ENCODE assay signal across 18 cellular contexts in the genomic region with DNA sequence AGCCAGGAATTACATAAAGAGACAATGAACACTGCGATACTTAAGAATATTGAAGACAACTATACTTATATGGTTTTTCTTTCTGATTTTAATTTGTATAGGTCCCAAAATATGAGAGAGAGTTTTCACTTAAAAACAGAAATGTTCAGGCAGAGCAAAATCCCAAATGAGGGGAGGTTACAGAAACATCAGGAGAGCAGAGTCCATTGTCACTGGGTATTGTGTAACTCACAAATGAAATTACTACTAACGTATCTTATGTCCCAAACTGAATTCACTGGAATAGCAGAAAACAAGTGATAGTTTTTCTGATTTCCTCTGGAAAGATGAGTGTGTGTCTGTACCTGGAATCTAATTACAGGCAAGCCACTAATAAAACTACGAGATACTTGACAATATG.
DNase-seq lines count a peak whose midpoint lies in the region; TF ChIP-seq lines count a peak whose summit lies in the region.
"Had no signal": no experiment of that assay in that cellular context is flagged by ENCODE, and none has a peak within 500 bp of the region (broad histone marks: within the 10 kb centered on the region; RNA-seq: fewer than 3 reads in every experiment).

No MANE protein-coding gene starts in this region.

- H3K4me3 Mint-ChIP-seq in osteocyte (ENCODE audit: unreplicated experiment), result no peak overlapping the region
- H3K4me3 Mint-ChIP-seq: HFFc6, T-cell had no signal

- 55% methylated on average over 3 of the region's 3 CpGs for WGBS in hepatocyte (ENCODE audit: low lambda C conversion rate, missing lambda C conversion rate)

- peak overlapping the region; percentile 2 for H3K4me2 ChIP-seq in hepatocyte
- H3K4me2 ChIP-seq: A549; BLaER1 treated with 17β-estradiol and CSF1 and Interleukin-3, amounts not matched to agents 10 nM and 100 nM had no signal

- no peaks in the 10 kb centered on the region for H3K27me3 ChIP-seq in hepatocyte
- H3K27me3 ChIP-seq: BLaER1 treated with 17β-estradiol and CSF1 and Interleukin-3, amounts not matched to agents 10 nM and 100 nM had no signal

- H3K27me3 Mint-ChIP-seq in osteocyte (ENCODE audit: unreplicated experiment), result no peaks in the 10 kb centered on the region
- H3K27me3 Mint-ChIP-seq: T-cell had no signal

- no peaks in the 10 kb centered on the region for H4K20me1 ChIP-seq in hepatocyte (ENCODE audit: insufficient read depth, poor library complexity, severe bottlenecking)
- H4K20me1 ChIP-seq: BLaER1 treated with 17β-estradiol and CSF1 and Interleukin-3, amounts not matched to agents 10 nM and 100 nM had no signal

- no peak overlapping the region for H2AFZ ChIP-seq in hepatocyte

- H3K4me1 ChIP-seq in hepatocyte (ENCODE audit: insufficient read depth), result peaks cover 7% of the 10 kb centered on the region
- H3K4me1 ChIP-seq: A549; BLaER1 treated with 17β-estradiol and CSF1 and Interleukin-3, amounts not matched to agents 10 nM and 100 nM had no signal

- no peak for TF ChIP-seq CTCF in hepatocyte (IDR thresholded peaks at IDR 0.05; ENCODE audit: poor library complexity)
- TF ChIP-seq CTCF in osteocyte (IDR thresholded peaks at IDR 0.05), result no peak

- H3K36me3 ChIP-seq in hepatocyte (replicated peaks; ENCODE audit: insufficient read depth, low read depth), result no peaks in the 10 kb centered on the region
- H3K36me3 ChIP-seq: BLaER1 treated with 17β-estradiol and CSF1 and Interleukin-3, amounts not matched to agents 10 nM and 100 nM had no signal

- no peaks in the 10 kb centered on the region for H3K9me2 ChIP-seq in hepatocyte (replicated peaks; ENCODE audit: insufficient read depth)

- no peaks in the 10 kb centered on the region for H3K79me2 ChIP-seq in hepatocyte

- no peak overlapping the region for H3K27ac Mint-ChIP-seq in osteocyte (ENCODE audit: unreplicated experiment)
- H3K27ac Mint-ChIP-seq: HFFc6, T-cell had no signal

- no peak overlapping the region for H3K27ac ChIP-seq in hepatocyte
- H3K27ac ChIP-seq: A549; BLaER1 treated with 17β-estradiol and CSF1 and Interleukin-3, amounts not matched to agents 10 nM and 100 nM; SK-N-MC had no signal

- H3K36me3 Mint-ChIP-seq in osteocyte (ENCODE audit: unreplicated experiment), result peaks cover 2% of the 10 kb centered on the region
- H3K36me3 Mint-ChIP-seq: T-cell had no signal

- peaks cover 41% of the 10 kb centered on the region for H3K4me1 Mint-ChIP-seq in osteocyte (ENCODE audit: unreplicated experiment)
- H3K4me1 Mint-ChIP-seq: T-cell had no signal

- H3K9me3 Mint-ChIP-seq in osteocyte (ENCODE audit: unreplicated experiment), result no peaks in the 10 kb centered on the region

- no peaks in the 10 kb centered on the region for H3K9me3 ChIP-seq in hepatocyte (ENCODE audit: low read depth)
- H3K9me3 ChIP-seq: A549; BLaER1 treated with 17β-estradiol and CSF1 and Interleukin-3, amounts not matched to agents 10 nM and 100 nM had no signal

- DNase-seq in NCI-H2081 (lab: John Stamatoyannopoulos, UW) (peak; percentile 58 to 64), NCI-H2081 treated with DMSO at 0.1 percent for 48 hours (lab: John Stamatoyannopoulos, UW) (no peak), HT-29 (ENCODE audit: low spot score) (peak; percentile 27), NCI-H748 treated with DMSO at 0.1 percent for 48 hours (lab: John Stamatoyannopoulos, UW) (peak; percentile 27), hepatocyte (ENCODE audit: low spot score) (no peak), osteocyte (ENCODE audit: extremely low spot score, unreplicated experiment) (no peak), DMS53 treated with DMSO at 0.1 percent for 48 hours (lab: John Stamatoyannopoulos, UW; ENCODE audit: unreplicated experiment) (no peak)
- no peak for DNase-seq in activated CD4-positive, alpha-beta T cell treated with anti-CD3 and anti-CD28 coated beads, Interleukin-2, amount 50 U/mL, for 4 hours
- DNase-seq: DMS 273 treated with DMSO at 0.1 percent for 48 hours, EL, HFFc6, MM.1S, NCI-H526, T-cell, T1000 had no signal

- H3K4me3 ChIP-seq in hepatocyte, result no peak overlapping the region
- H3K4me3 ChIP-seq: A549; BLaER1 treated with 17β-estradiol and CSF1 and Interleukin-3, amounts not matched to agents 10 nM and 100 nM; SK-N-MC had no signal

Comparison
In these comparisons a context has a peak if more than half of its experiments do, and no peak if none do; other contexts are left out.
1. DNase-seq: peak in NCI-H2081 (2 of 2), HT-29 (single experiment) and NCI-H748 treated with DMSO at 0.1 percent for 48 hours (single experiment); none in NCI-H2081 treated with DMSO at 0.1 percent for 48 hours (single experiment), hepatocyte (single experiment), osteocyte (single experiment), activated CD4-positive, alpha-beta T cell treated with anti-CD3 and anti-CD28 coated beads, Interleukin-2, amount 50 U/mL, for 4 hours (0 of 2) and DMS53 treated with DMSO at 0.1 percent for 48 hours (single experiment).